ENCODE assay signal across 12 cellular contexts in genomic region chr6:30735668-30736314, GRCh38. TPM values are rescaled to one million over a fixed set of nuclear protein-coding genes. Genes with fewer than 3 reads are reported as not detected.
DNase-seq lines count a peak whose midpoint lies in the region; ATAC-seq and TF ChIP-seq lines count a peak whose summit lies in the region.
"Had no signal": no experiment of that assay in that cellular context is flagged by ENCODE, and none has a peak within 500 bp of the region (broad histone marks: within the 10 kb centered on the region; RNA-seq: fewer than 3 reads in every experiment).

No MANE protein-coding gene starts in this region.

- DNase-seq in CD1c-positive myeloid dendritic cell (ENCODE audit: extremely low spot score), result peak; percentile 60
- peak; percentile 35 for DNase-seq in NAMALWA (ENCODE audit: low spot score)
- no peak for DNase-seq in effector memory CD8-positive, alpha-beta T cell
- no peak for DNase-seq in erythroblast (lab: John Stamatoyannopoulos, UW)
- no peak for DNase-seq in HUDEP-2 (lab: John Stamatoyannopoulos, UW; ENCODE audit: unreplicated experiment in 76 of 76)
- DNase-seq in tibial nerve (ENCODE audit: low spot score in 2 of 2), result no peak
- DNase-seq: NCI-H1092, NCI-H446 treated with DMSO at 0.1 percent for 48 hours, upper lobe of right lung had no signal

- H3K4me3 ChIP-seq in tibial nerve, result no peak overlapping the region
- H3K4me3 ChIP-seq: SJSA1, upper lobe of right lung had no signal

- no peaks in the 10 kb centered on the region for H3K27me3 ChIP-seq in tibial nerve
- H3K27me3 ChIP-seq: SJSA1, upper lobe of right lung had no signal

- H3K4me1 ChIP-seq in tibial nerve, result peaks cover 0 to 43% (median 3%) of the 10 kb centered on the region in 4 donors

- H3K4me1 Mint-ChIP-seq in effector memory CD8-positive, alpha-beta T cell (ENCODE audit: low read depth in 2 of 2), result peaks cover 31 to 39% of the 10 kb centered on the region in 2 donors

- H3K4me3 Mint-ChIP-seq in effector memory CD8-positive, alpha-beta T cell, result peak overlapping the region; percentile 2 to 40

- no peaks in the 10 kb centered on the region for H3K27me3 Mint-ChIP-seq in effector memory CD8-positive, alpha-beta T cell

- TF ChIP-seq POLR2A in erythroblast (IDR thresholded peaks at IDR 0.05; ENCODE audit: low read length), result no peak
- TF ChIP-seq POLR2A in tibial nerve (IDR thresholded peaks at IDR 0.05), result no peak

- no peaks in the 10 kb centered on the region for H3K9me3 Mint-ChIP-seq in effector memory CD8-positive, alpha-beta T cell

- peaks cover 2 to 94% (median 12%) of the 10 kb centered on the region in 3 donors for H3K36me3 ChIP-seq in tibial nerve

- TF ChIP-seq CTCF in tibial nerve (IDR thresholded peaks at IDR 0.05), result no peak

- H3K9me3 ChIP-seq in tibial nerve, result no peaks in the 10 kb centered on the region
- H3K9me3 ChIP-seq: SJSA1, upper lobe of right lung had no signal

- no peak for TF ChIP-seq EP300 in tibial nerve (IDR thresholded peaks at IDR 0.05)

- ATAC-seq in GM18861 (IDR thresholded peaks at IDR 0.05; ENCODE audit: unreplicated experiment) (peak; percentile 36), HG02678 (IDR thresholded peaks at IDR 0.05; ENCODE audit: unreplicated experiment) (no peak)
- no peak for ATAC-seq in effector memory CD8-positive, alpha-beta T cell (replicated peaks)
- ATAC-seq: upper lobe of right lung had no signal

- H3K27ac Mint-ChIP-seq in effector memory CD8-positive, alpha-beta T cell, result no peak overlapping the region

- no peak overlapping the region for H3K27ac ChIP-seq in tibial nerve
- H3K27ac ChIP-seq: SJSA1 had no signal

- H3K36me3 Mint-ChIP-seq in effector memory CD8-positive, alpha-beta T cell (ENCODE audit: insufficient read depth), result peaks cover 47% of the 10 kb centered on the region

- WGBS in tibial nerve, 2 donors, result 85 to 90% methylated on average over 8 of the region's 8 CpGs

RNA-seq across cellular contexts. Expression of gene FLOT1, which starts 6.7 kb away (rescaled TPM):
- total RNA-seq in tibial nerve, result 100 to 1,000 TPM in 1 of 4 donors, 10 to 100 TPM in 3; 83.1 to 157 (median 94.6) TPM

RNA-seq across cellular contexts. Expression of gene IER3, which starts 8.6 kb away (rescaled TPM):
- total RNA-seq in tibial nerve, result 10 to 100 TPM in 1 of 4 donors, 1 to 10 TPM in 3; 4.5 to 15.3 (median 8.0) TPM

RNA-seq across cellular contexts. Expression of gene TUBB, which starts 15.6 kb away (rescaled TPM):
- 100 to 1,000 TPM; 152 to 218 (median 207) TPM for total RNA-seq in tibial nerve

RNA-seq across cellular contexts. Expression of gene MDC1, which starts 18.7 kb away (rescaled TPM):
- total RNA-seq in tibial nerve, result 10 to 100 TPM; 21.3 to 36.0 (median 26.2) TPM

RNA-seq across cellular contexts. Expression of gene NRM, which starts 45.0 kb away (rescaled TPM):
- total RNA-seq in tibial nerve, result 10 to 100 TPM in 1 of 4 donors, 1 to 10 TPM in 3; 6.0 to 13.3 (median 6.9) TPM

Comparison
In these comparisons a context has a peak if more than half of its experiments do, and no peak if none do; other contexts are left out.
1. DNase-seq: peak in CD1c-positive myeloid dendritic cell (single experiment) and NAMALWA (single experiment); none in effector memory CD8-positive, alpha-beta T cell (0 of 3), erythroblast (0 of 2), HUDEP-2 (0 of 76) and tibial nerve (0 of 2).